18 cellular contexts compared by ENCODE assay signal in genomic region chr2:120907822-120908221, GRCh38.
DNase-seq lines count a peak whose midpoint lies in the region; ATAC-seq and TF ChIP-seq lines count a peak whose summit lies in the region.
"Had no signal": no experiment of that assay in that cellular context is flagged by ENCODE, and none has a peak within 500 bp of the region (broad histone marks: within the 10 kb centered on the region; RNA-seq: fewer than 3 reads in every experiment).

No MANE protein-coding gene starts in this region.

- peaks cover 25% of the 10 kb centered on the region for H3K4me1 Mint-ChIP-seq in Calu3 (ENCODE audit: low read depth, unreplicated experiment)
- H3K4me1 Mint-ChIP-seq in osteocyte (ENCODE audit: unreplicated experiment), result peaks cover 46% of the 10 kb centered on the region

- H3K4me3 Mint-ChIP-seq in Calu3 (ENCODE audit: low read depth, unreplicated experiment) (no peak overlapping the region), osteocyte (ENCODE audit: unreplicated experiment) (no peak overlapping the region)

- H3K27me3 Mint-ChIP-seq in Calu3 (ENCODE audit: unreplicated experiment) (no peaks in the 10 kb centered on the region), osteocyte (ENCODE audit: unreplicated experiment) (no peaks in the 10 kb centered on the region)

- CTCF ChIA-PET in Calu3 (lab: Charles Lee), result no interaction called here

- in situ Hi-C loops in GM13977 (cut with MboI; ENCODE audit: low pct_unique_long_range_greater_than_20kb, low sequenced_read_pairs, unreplicated experiment), result no loop called here

- H3K36me3 Mint-ChIP-seq in Calu3 (ENCODE audit: insufficient read depth, unreplicated experiment), result no peaks in the 10 kb centered on the region
- H3K36me3 Mint-ChIP-seq in osteocyte (ENCODE audit: unreplicated experiment), result no peaks in the 10 kb centered on the region

- no peak for DNase-seq in Calu3
- peak; percentile 4 for DNase-seq in NAMALWA (ENCODE audit: low spot score)
- DNase-seq in choroid plexus epithelial cell (ENCODE audit: low read depth), result no peak
- no peak for DNase-seq in osteocyte (ENCODE audit: extremely low spot score, unreplicated experiment)
- DNase-seq in SHP77 treated with DMSO at 0.1 percent for 48 hours (lab: John Stamatoyannopoulos, UW), result no peak
- DNase-seq in GM13977 (ENCODE audit: low spot score), result no peak
- DNase-seq: activated CD4-positive, alpha-beta T cell treated with anti-CD3 and anti-CD28 coated beads for 48 hours; activated effector memory CD4-positive, alpha-beta T cell treated with anti-CD3 and anti-CD28 coated beads, Interleukin-2, amount 50 U/mL, for 16 hours; C1 segment of cervical spinal cord; DMS153; H7; left ventricle myocardium inferior; NCI-H1694; NCI-H446; stimulated activated CD4-positive, alpha-beta T cell treated with anti-CD3 and anti-CD28 coated beads, Interleukin-2, amount 100 ng/mL, for 48 hours had no signal

- no peak overlapping the region for H3K27ac Mint-ChIP-seq in Calu3 (ENCODE audit: unreplicated experiment)
- no peak overlapping the region for H3K27ac Mint-ChIP-seq in osteocyte (ENCODE audit: unreplicated experiment)

- BruUV-seq in Calu3 (replicated peaks; lab: Mats Ljungman, UMichigan), result no TSS peak

- H3K9me3 Mint-ChIP-seq in Calu3 (ENCODE audit: low read depth, unreplicated experiment) (no peaks in the 10 kb centered on the region), osteocyte (ENCODE audit: unreplicated experiment) (no peaks in the 10 kb centered on the region)

- H3K4me3 ChIP-seq in choroid plexus epithelial cell (ENCODE audit: low read depth, low read length), result no peak overlapping the region
- H3K4me3 ChIP-seq: coronary artery, left ventricle myocardium inferior, ovary had no signal

- ATAC-seq in GM21515 (IDR thresholded peaks at IDR 0.05; ENCODE audit: unreplicated experiment), result no peak

- intact Hi-C loops in Calu3 (cut with micrococcal nuclease; ENCODE audit: unreplicated experiment), result no loop called here

- TF ChIP-seq CTCF in Calu3 (IDR thresholded peaks at IDR 0.05; ENCODE audit: unreplicated experiment) (peak; percentile 16), choroid plexus epithelial cell (conservative IDR thresholded peaks at IDR 0.05; ENCODE audit: low read depth, low read length) (peak; percentile 44), osteocyte (IDR thresholded peaks at IDR 0.05) (peak; percentile 11), GM13977 (IDR thresholded peaks at IDR 0.05; ENCODE audit: extremely low read depth, insufficient read depth, missing control alignments) (no peak)
